In the genomic region with DNA sequence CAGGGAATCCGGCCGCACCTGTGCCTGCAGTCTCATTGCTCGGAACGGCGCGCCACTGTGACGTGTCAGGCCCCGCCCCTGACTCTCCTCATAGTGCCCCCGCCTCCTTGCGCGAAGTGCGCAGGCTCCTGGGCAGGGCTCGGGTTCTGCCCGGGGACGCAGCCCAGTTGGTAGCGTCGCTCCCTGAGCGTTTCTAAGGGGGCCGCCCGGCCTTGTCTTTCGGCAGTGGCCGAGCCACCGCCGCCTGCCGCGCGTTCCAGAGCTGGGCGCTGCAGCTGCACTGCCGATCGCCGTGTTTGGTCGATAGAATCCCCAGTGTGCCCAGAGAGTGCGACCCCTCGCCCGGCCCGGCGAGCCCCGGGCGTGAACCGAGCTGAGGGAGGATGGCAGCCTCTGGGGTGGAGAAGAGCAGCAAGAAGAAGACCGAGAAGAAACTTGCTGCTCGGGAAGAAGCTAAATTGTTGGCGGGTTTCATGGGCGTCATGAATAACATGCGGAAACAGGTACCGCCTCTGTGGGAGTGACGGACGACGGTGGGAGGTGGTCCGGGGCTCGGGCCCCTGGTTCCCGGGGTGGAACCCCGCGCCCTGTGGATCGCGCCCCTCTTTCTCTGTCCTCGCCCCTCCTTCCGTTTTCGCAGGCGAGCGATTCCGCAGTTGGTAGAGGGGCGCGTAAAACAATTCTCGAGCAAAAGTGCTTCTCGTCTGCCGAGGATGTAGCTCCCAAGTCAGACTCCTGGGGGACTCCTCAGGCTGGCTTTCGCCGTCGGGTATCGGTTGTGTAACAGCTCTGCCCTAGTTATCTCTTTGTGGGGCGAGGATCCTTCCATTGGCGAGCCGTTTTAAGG, we compare ENCODE assay signal across 8 cellular contexts. TPM values are rescaled to one million over a fixed set of nuclear protein-coding genes. Genes with fewer than 3 reads are reported as not detected.
DNase-seq lines count a peak whose midpoint lies in the region; ATAC-seq and TF ChIP-seq lines count a peak whose summit lies in the region.

A gene with protein sequence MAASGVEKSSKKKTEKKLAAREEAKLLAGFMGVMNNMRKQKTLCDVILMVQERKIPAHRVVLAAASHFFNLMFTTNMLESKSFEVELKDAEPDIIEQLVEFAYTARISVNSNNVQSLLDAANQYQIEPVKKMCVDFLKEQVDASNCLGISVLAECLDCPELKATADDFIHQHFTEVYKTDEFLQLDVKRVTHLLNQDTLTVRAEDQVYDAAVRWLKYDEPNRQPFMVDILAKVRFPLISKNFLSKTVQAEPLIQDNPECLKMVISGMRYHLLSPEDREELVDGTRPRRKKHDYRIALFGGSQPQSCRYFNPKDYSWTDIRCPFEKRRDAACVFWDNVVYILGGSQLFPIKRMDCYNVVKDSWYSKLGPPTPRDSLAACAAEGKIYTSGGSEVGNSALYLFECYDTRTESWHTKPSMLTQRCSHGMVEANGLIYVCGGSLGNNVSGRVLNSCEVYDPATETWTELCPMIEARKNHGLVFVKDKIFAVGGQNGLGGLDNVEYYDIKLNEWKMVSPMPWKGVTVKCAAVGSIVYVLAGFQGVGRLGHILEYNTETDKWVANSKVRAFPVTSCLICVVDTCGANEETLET (plus strand): TSS at position 142 of the 847 bp plus-strand sequence. CDS start 242 bp downstream, at position 384.

- peak within 1 kb of the TSS; percentile 97 for H3K4me3 Mint-ChIP-seq in activated CD4-positive, alpha-beta T cell treated with anti-CD3 and anti-CD28 coated beads for 36 hours

- TF ChIP-seq CTCF in choroid plexus epithelial cell (conservative IDR thresholded peaks at IDR 0.05; ENCODE audit: low read depth, low read length) (peak; percentile 55), kidney epithelial cell (IDR thresholded peaks at IDR 0.05; ENCODE audit: insufficient read depth, low read length, poor library complexity, severe bottlenecking) (peak; percentile 21)

- peak; percentile 93 for ATAC-seq in HG03439 (IDR thresholded peaks at IDR 0.05; ENCODE audit: unreplicated experiment)
- peak; percentile 98 for ATAC-seq in activated CD4-positive, alpha-beta T cell treated with anti-CD3 and anti-CD28 coated beads for 36 hours

- H3K36me3 Mint-ChIP-seq in activated CD4-positive, alpha-beta T cell treated with anti-CD3 and anti-CD28 coated beads for 36 hours (ENCODE audit: low read depth): peaks cover 2% of the 10 kb centered on the region

- no peaks in the 10 kb centered on the region for H3K9me3 Mint-ChIP-seq in activated CD4-positive, alpha-beta T cell treated with anti-CD3 and anti-CD28 coated beads for 36 hours (ENCODE audit: low read depth)

- TF ChIP-seq POLR2A in GM19193 (IDR thresholded peaks at IDR 0.05; ENCODE audit: extremely low read depth, insufficient read depth, insufficient read length): peak; percentile 90

- H3K27me3 ChIP-seq in kidney epithelial cell (ENCODE audit: control insufficient read depth, insufficient read depth, low read length): no peaks in the 10 kb centered on the region

- H3K27me3 Mint-ChIP-seq in activated CD4-positive, alpha-beta T cell treated with anti-CD3 and anti-CD28 coated beads for 36 hours: no peaks in the 10 kb centered on the region

- no peaks in the 10 kb centered on the region for H3K36me3 ChIP-seq in kidney epithelial cell (ENCODE audit: control insufficient read depth, insufficient read depth, low read length)

- POLR2A ChIA-PET in activated CD4-positive, alpha-beta T cell treated with anti-CD3 and anti-CD28 coated beads for 36 hours (lab: Charles Lee): interaction anchor here (0.6 to 1.0 kb wide), 4 partner anchors 10 to 1814 kb away, joined by 3 to 5 read pairs (median 4); no protein-coding TSS in a partner anchor

- peak within 1 kb of the TSS; percentile 94 for H3K27ac Mint-ChIP-seq in activated CD4-positive, alpha-beta T cell treated with anti-CD3 and anti-CD28 coated beads for 36 hours

- DNase-seq in Ammon's horn (ENCODE audit: low spot score) (peak; percentile 97), NCI-H510A treated with DMSO at 0.1 percent for 48 hours (lab: John Stamatoyannopoulos, UW) (peak; percentile 93), choroid plexus epithelial cell (ENCODE audit: low read depth) (peak; percentile 89), kidney epithelial cell (ENCODE audit: low read depth) (peak; percentile 70)
- DNase-seq in activated CD4-positive, alpha-beta T cell treated with anti-CD3 and anti-CD28 coated beads for 36 hours: peak; percentile 98
- DNase-seq in stimulated activated CD4-positive, alpha-beta T cell treated with anti-CD3 and anti-CD28 coated beads, Interleukin-1b, Interleukin-23, amount 100 ng/mL, for 1 hour (ENCODE audit: low read depth in 2 of 2): peak; percentile 87 to 93

- intact Hi-C loops in activated CD4-positive, alpha-beta T cell treated with anti-CD3 and anti-CD28 coated beads for 36 hours (cut with DNase I, micrococcal nuclease): loop anchor here (1.0 to 10.0 kb wide), 11 partner anchors 75 to 1679 kb away; a partner anchor contains a TSS

- CTCF ChIA-PET in activated CD4-positive, alpha-beta T cell treated with anti-CD3 and anti-CD28 coated beads for 36 hours (lab: Charles Lee): interaction anchor here (0.6 to 2.2 kb wide), 12 partner anchors 8 to 323 kb away, joined by 3 to 9 read pairs (median 4); a partner anchor contains a TSS

- peaks cover 33% of the 10 kb centered on the region for H3K4me1 Mint-ChIP-seq in activated CD4-positive, alpha-beta T cell treated with anti-CD3 and anti-CD28 coated beads for 36 hours

- H3K4me3 ChIP-seq in choroid plexus epithelial cell (ENCODE audit: low read depth, low read length) (peak within 1 kb of the TSS; percentile 97), kidney epithelial cell (ENCODE audit: low read depth, low read length) (peak within 1 kb of the TSS; percentile 92)

RNA-seq across cellular contexts. Expression of the gene that starts here (rescaled TPM):
- 10 to 100 TPM; 18.1 to 20.8 TPM for total RNA-seq in activated CD4-positive, alpha-beta T cell treated with anti-CD3 and anti-CD28 coated beads for 36 hours
- total RNA-seq in kidney epithelial cell: 36.3 and 54.8 TPM in 2 replicates

Comparison
In these comparisons a context has a peak if more than half of its experiments do, and no peak if none do; other contexts are left out.
1. Peak in every context shown above with its lines: DNase-seq, ATAC-seq and H3K4me3 ChIP-seq.